1 cellular context compared by ENCODE assay signal in the genomic region with DNA sequence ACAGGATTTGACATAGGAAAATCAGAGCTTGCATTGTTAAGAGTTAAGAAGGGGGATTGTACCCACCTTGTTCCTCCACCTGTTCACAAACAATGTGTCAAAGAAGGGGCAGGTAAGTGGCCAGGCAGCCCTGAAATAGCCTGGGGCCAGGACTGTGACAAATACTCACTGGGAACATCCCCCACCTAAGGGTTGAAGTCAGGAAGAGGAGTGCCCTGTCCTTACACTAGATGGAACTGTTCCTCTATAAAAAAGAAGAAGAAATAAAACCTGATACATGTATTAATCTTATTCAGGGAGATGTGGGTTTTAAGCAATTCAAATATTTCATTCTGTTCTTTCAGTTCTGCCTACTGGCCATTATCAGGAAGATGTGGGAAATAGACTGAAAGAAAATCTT.
TF ChIP-seq lines count a peak whose summit lies in the region.

No MANE protein-coding gene starts in this region.

TF ChIP-seq in HepG2, 621 proteins besides CTCF, POLR2A, EP300 and RAD21 (continued from another document):
- TF ChIP-seq, protein P1, sequence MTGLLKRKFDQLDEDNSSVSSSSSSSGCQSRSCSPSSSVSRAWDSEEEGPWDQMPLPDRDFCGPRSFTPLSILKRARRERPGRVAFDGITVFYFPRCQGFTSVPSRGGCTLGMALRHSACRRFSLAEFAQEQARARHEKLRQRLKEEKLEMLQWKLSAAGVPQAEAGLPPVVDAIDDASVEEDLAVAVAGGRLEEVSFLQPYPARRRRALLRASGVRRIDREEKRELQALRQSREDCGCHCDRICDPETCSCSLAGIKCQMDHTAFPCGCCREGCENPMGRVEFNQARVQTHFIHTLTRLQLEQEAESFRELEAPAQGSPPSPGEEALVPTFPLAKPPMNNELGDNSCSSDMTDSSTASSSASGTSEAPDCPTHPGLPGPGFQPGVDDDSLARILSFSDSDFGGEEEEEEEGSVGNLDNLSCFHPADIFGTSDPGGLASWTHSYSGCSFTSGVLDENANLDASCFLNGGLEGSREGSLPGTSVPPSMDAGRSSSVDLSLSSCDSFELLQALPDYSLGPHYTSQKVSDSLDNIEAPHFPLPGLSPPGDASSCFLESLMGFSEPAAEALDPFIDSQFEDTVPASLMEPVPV (CRISPR knock-in tag; IDR thresholded peaks at IDR 0.05) = no peak
